Comparison of ENCODE assay signal across 9 cellular contexts in genomic region chr12:75623631-75624118, GRCh38.
DNase-seq lines count a peak whose midpoint lies in the region; ATAC-seq and TF ChIP-seq lines count a peak whose summit lies in the region.
"Had no signal": no experiment of that assay in that cellular context is flagged by ENCODE, and none has a peak within 500 bp of the region (broad histone marks: within the 10 kb centered on the region; RNA-seq: fewer than 3 reads in every experiment).

No MANE protein-coding gene starts in this region.

- H3K9me3 Mint-ChIP-seq in mesothelial cell of epicardium (peaks cover 11% of the 10 kb centered on the region), immature natural killer cell (peaks cover 0 to 5% (median under 1%) of the 10 kb centered on the region in 6 donors)
- no peaks in the 10 kb centered on the region for H3K9me3 Mint-ChIP-seq in activated naive CD4-positive, alpha-beta T cell treated with anti-CD3 and anti-CD28 coated beads, Interleukin-2, amount 50 U/mL, for 72 hours

- H3K4me2 ChIP-seq in DND-41 (ENCODE audit: insufficient read depth, low read length), result no peak overlapping the region

- H3K4me3 ChIP-seq in DND-41 (ENCODE audit: low read depth in 1 of 2, low read length in 2 of 2), result no peak overlapping the region
- H3K4me3 ChIP-seq in NB4 (ENCODE audit: low read depth, low read length), result no peak overlapping the region

- H3K4me3 Mint-ChIP-seq in mesothelial cell of epicardium (no peak overlapping the region), immature natural killer cell (no peak overlapping the region)

- H3K36me3 Mint-ChIP-seq in mesothelial cell of epicardium, result no peaks in the 10 kb centered on the region
- no peaks in the 10 kb centered on the region for H3K36me3 Mint-ChIP-seq in immature natural killer cell
- no peaks in the 10 kb centered on the region for H3K36me3 Mint-ChIP-seq in activated naive CD4-positive, alpha-beta T cell treated with anti-CD3 and anti-CD28 coated beads, Interleukin-2, amount 50 U/mL, for 72 hours

- TF ChIP-seq POLR2A in NB4 (IDR thresholded peaks at IDR 0.05; ENCODE audit: extremely low read depth, insufficient read length), result no peak

- H4K20me1 ChIP-seq in DND-41 (ENCODE audit: insufficient read depth, low read length), result no peaks in the 10 kb centered on the region

- H3K4me1 Mint-ChIP-seq in mesothelial cell of epicardium (peaks cover 9% of the 10 kb centered on the region), immature natural killer cell (no peaks in the 10 kb centered on the region)

- H3K79me2 ChIP-seq in DND-41 (ENCODE audit: insufficient read depth, low read length), result no peaks in the 10 kb centered on the region

- no peak overlapping the region for H3K27ac ChIP-seq in DND-41 (ENCODE audit: low read length)

- no peaks in the 10 kb centered on the region for H3K36me3 ChIP-seq in DND-41 (ENCODE audit: insufficient read depth, low read length)

- H3K9me3 ChIP-seq in DND-41 (ENCODE audit: insufficient read depth, low read length, severe bottlenecking), result no peaks in the 10 kb centered on the region

- ATAC-seq in DND-41 (ENCODE audit: insufficient read depth, low read depth), result peak; percentile 57; the same call in 2 of the 3 replicates
- no peak for ATAC-seq in activated naive CD4-positive, alpha-beta T cell treated with anti-CD3 and anti-CD28 coated beads, Interleukin-2, amount 50 U/mL, for 72 hours

- H3K27me3 Mint-ChIP-seq in mesothelial cell of epicardium (ENCODE audit: low read depth), result no peaks in the 10 kb centered on the region
- H3K27me3 Mint-ChIP-seq in immature natural killer cell (ENCODE audit: low read depth in 3 of 3), result no peaks in the 10 kb centered on the region

- no peak for DNase-seq in DND-41
- peak; percentile 25 for DNase-seq in NB4 (ENCODE audit: low read depth)
- peak; percentile 50 for DNase-seq in epidermal melanocyte (ENCODE audit: insufficient read length, low spot score)
- DNase-seq in mesothelial cell of epicardium (ENCODE audit: low spot score in 2 of 2, unreplicated experiment in 2 of 2), result no peak
- no peak for DNase-seq in stimulated activated CD4-positive, alpha-beta T cell treated with anti-CD3 and anti-CD28 coated beads, Interleukin-4, amount 100 ng/mL, for 1 hour
- no peak for DNase-seq in immature natural killer cell
- no peak for DNase-seq in activated naive CD4-positive, alpha-beta T cell treated with anti-CD3 and anti-CD28 coated beads, Interleukin-2, amount 50 U/mL, for 72 hours (ENCODE audit: low spot score in 2 of 2)
- no peak for DNase-seq in anterior cingulate cortex (lab: John Stamatoyannopoulos, UW)
- DNase-seq: activated gamma-delta T cell had no signal

- H2AFZ ChIP-seq in DND-41 (ENCODE audit: low read depth, low read length), result no peak overlapping the region

- H3K27ac Mint-ChIP-seq in mesothelial cell of epicardium (peak overlapping the region; percentile 34), immature natural killer cell (no peak overlapping the region)
- no peak overlapping the region for H3K27ac Mint-ChIP-seq in activated naive CD4-positive, alpha-beta T cell treated with anti-CD3 and anti-CD28 coated beads, Interleukin-2, amount 50 U/mL, for 72 hours

- H3K27me3 ChIP-seq in DND-41 (ENCODE audit: insufficient read depth, low read length, poor library complexity), result no peaks in the 10 kb centered on the region

- peaks cover 12% of the 10 kb centered on the region for H3K4me1 ChIP-seq in DND-41 (ENCODE audit: insufficient read depth, low read length)

- H3K9ac ChIP-seq in DND-41 (ENCODE audit: low read depth, low read length), result no peak overlapping the region

- TF ChIP-seq CTCF in DND-41 (IDR thresholded peaks at IDR 0.05; ENCODE audit: borderline replicate concordance, extremely low read depth, low read length, poor library complexity, severe bottlenecking) (no peak), NB4 (IDR thresholded peaks at IDR 0.05; ENCODE audit: low read depth, low read length) (no peak), mesothelial cell of epicardium (IDR thresholded peaks at IDR 0.05; ENCODE audit: unreplicated experiment) (no peak)

Comparison
In these comparisons a context has a peak if more than half of its experiments do, and no peak if none do; other contexts are left out.
1. DNase-seq: peak in NB4 (single experiment) and epidermal melanocyte (single experiment); none in DND-41 (single experiment), mesothelial cell of epicardium (0 of 2), stimulated activated CD4-positive, alpha-beta T cell treated with anti-CD3 and anti-CD28 coated beads, Interleukin-4, amount 100 ng/mL, for 1 hour (single experiment), immature natural killer cell (0 of 3), activated naive CD4-positive, alpha-beta T cell treated with anti-CD3 and anti-CD28 coated beads, Interleukin-2, amount 50 U/mL, for 72 hours (0 of 2) and anterior cingulate cortex (0 of 58).